25 cellular contexts compared by ENCODE assay signal in genomic region chr10:98407744-98408241, GRCh38.
"Had no signal": no experiment of that assay in that cellular context is flagged by ENCODE, and none has a peak within 500 bp of the region (broad histone marks: within the 10 kb centered on the region; RNA-seq: fewer than 3 reads in every experiment).

No MANE protein-coding gene starts in this region.

- H2AFZ ChIP-seq: hepatocyte had no signal

- ATAC-seq: foreskin keratinocyte, gastroesophageal sphincter, left lobe of liver had no signal

- H3K4me2 ChIP-seq: hepatocyte had no signal

- FAIRE-seq: endothelial cell of umbilical vein, frontal cortex, kidney had no signal

- H3K36me3 ChIP-seq: colonic mucosa, lower lobe of right lung had no signal

- H3K27me3 ChIP-seq: colonic mucosa, dorsolateral prefrontal cortex, esophagus muscularis mucosa, foreskin keratinocyte, gastroesophageal sphincter, heart left ventricle, hepatocyte had no signal

- H3K27ac Mint-ChIP-seq: mesothelial cell of epicardium, naive B cell had no signal

- H3K79me2 ChIP-seq: hepatocyte had no signal

- H3K4me3 ChIP-seq: colonic mucosa, dorsolateral prefrontal cortex, esophagus muscularis mucosa, gastroesophageal sphincter, heart left ventricle, hepatocyte, left ventricle myocardium inferior, lower lobe of right lung, mucosa of descending colon had no signal

- H3K9me3 ChIP-seq: colonic mucosa, esophagus muscularis mucosa, gastroesophageal sphincter, heart left ventricle, left ventricle myocardium inferior, lower lobe of right lung, mucosa of descending colon had no signal

- H3K27me3 Mint-ChIP-seq: naive B cell had no signal

- H3K4me3 Mint-ChIP-seq: immature natural killer cell, mesothelial cell of epicardium, naive B cell had no signal

- H3K27ac ChIP-seq: colonic mucosa, dorsolateral prefrontal cortex, esophagus muscularis mucosa, foreskin keratinocyte, gastroesophageal sphincter, heart left ventricle, hepatocyte, left ventricle myocardium inferior, lower lobe of right lung had no signal

- DNase-seq: colonic mucosa; dermis blood vessel endothelial cell; dorsolateral prefrontal cortex; effector CD4-positive, alpha-beta T cell; effector memory CD4-positive, alpha-beta T cell; foreskin keratinocyte; hypothalamus; immature natural killer cell; islet precursor cell; kidney; kidney glomerular epithelial cell; left colon; left ventricle myocardium inferior; lower lobe of right lung; mesenchymal stem cell; naive B cell had no signal
